ENCODE assay signal across 21 cellular contexts in the genomic region with DNA sequence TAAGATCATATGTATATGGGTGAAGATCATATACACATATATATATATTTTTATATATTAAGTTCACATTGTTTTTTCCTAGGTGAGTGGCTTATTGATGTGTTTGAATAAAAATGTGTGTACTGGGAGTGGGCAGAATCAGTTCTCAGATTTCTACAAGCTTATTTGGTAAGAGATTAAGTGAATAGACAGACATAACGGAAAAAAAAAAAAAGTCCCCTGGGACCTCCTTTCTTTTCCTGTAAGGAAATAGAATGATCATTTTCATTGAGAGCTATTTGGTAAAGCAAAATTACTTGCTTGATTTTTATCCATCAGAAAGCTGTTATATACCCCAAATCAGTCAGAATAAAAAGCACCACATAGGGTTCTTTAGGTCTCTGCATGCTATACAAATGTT.
"Had no signal": no experiment of that assay in that cellular context is flagged by ENCODE, and none has a peak within 500 bp of the region (broad histone marks: within the 10 kb centered on the region; RNA-seq: fewer than 3 reads in every experiment).

No MANE protein-coding gene starts in this region.

- H3K27me3 ChIP-seq: foreskin keratinocyte, testis had no signal

- DNase-seq: activated CD4-positive, alpha-beta memory T cell treated with anti-CD3 and anti-CD28 coated beads, Interleukin-2, amount 10 ng/mL, durations not matched to agents 7 days and 5 days; activated CD4-positive, alpha-beta T cell treated with anti-CD3 and anti-CD28 coated beads, Interleukin-2, amount 10 ng/mL, durations not matched to agents 24 days and 14 days; activated effector memory CD4-positive, alpha-beta T cell treated with anti-CD3 and anti-CD28 coated beads, Interleukin-2, amount 50 U/mL, for 16 hours; activated naive CD4-positive, alpha-beta T cell treated with anti-CD3 and anti-CD28 coated beads, Interleukin-2, amount 10 ng/mL, durations not matched to agents 7 days and 5 days; activated T-cell treated with anti-CD3 and anti-CD28 coated beads, Interleukin-2, amount 50 U/mL, for 72 hours; amygdala; cerebellar nuclear complex; foreskin keratinocyte; hypothalamus; left colon; nephron progenitor cell; occipital lobe; stimulated activated CD4-positive, alpha-beta T cell treated with anti-CD3 and anti-CD28 coated beads, Interleukin-15, amount 100 ng/mL, for 24 hours; stimulated activated CD4-positive, alpha-beta T cell treated with anti-CD3 and anti-CD28 coated beads, Interleukin-2, amount 100 ng/mL, for 48 hours; stimulated activated CD8-positive, alpha-beta memory T cell treated with anti-CD3 and anti-CD28 coated beads, Interleukin-4, amount 100 ng/mL, for 48 hours; stimulated activated naive B cell treated with anti-CD40 and anti-IgM and Interleukin-4, amounts not matched to agents 10 μg/mL and 1 μg/mL and 100 μg/mL, for 72 hours; T-cell; testis had no signal

- H3K27ac ChIP-seq: epithelial cell of prostate, foreskin keratinocyte, testis, VCaP had no signal

- H3K9me3 ChIP-seq: testis had no signal

- H3K4me1 ChIP-seq: testis had no signal

- H3K4me3 ChIP-seq: smooth muscle cell, testis had no signal
